In the genomic region with DNA sequence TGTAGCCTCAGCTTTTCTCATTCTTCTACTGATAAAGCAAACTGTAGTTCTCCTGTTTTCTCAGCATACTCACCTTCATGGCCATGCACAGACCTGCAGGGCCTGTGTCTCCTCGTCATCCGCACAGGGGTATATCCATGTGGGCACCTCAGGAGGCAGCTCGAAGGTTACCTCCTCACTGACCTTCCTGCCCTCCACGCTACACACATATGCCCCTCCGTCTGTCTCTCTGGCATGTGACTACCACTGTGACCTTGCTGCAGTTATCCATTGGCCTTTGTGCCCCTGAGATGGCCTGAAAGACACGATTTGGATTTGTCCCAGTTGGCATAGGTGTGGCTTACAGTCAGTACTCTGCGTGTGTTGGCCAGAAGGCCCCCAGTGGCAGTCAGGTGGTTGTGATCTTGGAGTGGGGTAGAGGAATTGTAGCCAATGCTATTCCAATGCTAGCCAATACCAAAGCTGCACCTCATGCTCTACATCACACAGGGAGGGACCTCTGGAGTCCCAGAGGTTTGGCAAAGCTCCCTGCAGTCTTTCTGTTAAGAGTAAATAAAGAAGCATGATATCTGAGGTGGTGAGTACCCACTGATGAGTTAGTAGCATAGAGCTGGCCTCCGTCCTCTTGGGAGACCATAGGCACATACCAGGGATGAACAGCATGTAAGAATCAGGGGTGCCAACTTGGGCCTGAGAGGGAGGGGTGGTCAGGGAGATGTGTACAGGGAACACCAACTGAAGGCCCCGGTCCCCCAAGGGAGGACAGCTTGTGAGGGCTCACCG, we compare ENCODE assay signal across 17 cellular contexts.
DNase-seq lines count a peak whose midpoint lies in the region; ATAC-seq, FAIRE-seq and TF ChIP-seq lines count a peak whose summit lies in the region.
"Had no signal": no experiment of that assay in that cellular context is flagged by ENCODE, and none has a peak within 500 bp of the region (broad histone marks: within the 10 kb centered on the region; RNA-seq: fewer than 3 reads in every experiment).

No MANE protein-coding gene starts in this region.

- intact Hi-C loops in right lobe of liver (cut with DNase I) (no loop called here), HepG2 (cut with micrococcal nuclease; ENCODE audit: unreplicated experiment) (no loop called here), right cardiac atrium (cut with DNase I) (no loop called here)

- in situ Hi-C loops in HepG2 (cut with HindIII; ENCODE audit: extremely low pct_ligation_motif_present, low pct_unique_long_range_greater_than_20kb) = no loop called here

- peaks cover 11% of the 10 kb centered on the region for H3K4me1 Mint-ChIP-seq in activated CD8-positive, alpha-beta memory T cell treated with anti-CD3 and anti-CD28 coated beads, Interleukin-2, amount 10 ng/mL, durations not matched to agents 7 days and 5 days

- H3K27ac ChIP-seq in right lobe of liver (no peak overlapping the region), HepG2 (ENCODE audit: extremely low read length, insufficient read depth, low read length) (no peak overlapping the region), right cardiac atrium (ENCODE audit: low read length) (peak overlapping the region; percentile 85)
- H3K27ac ChIP-seq: brain microvascular endothelial cell, thoracic aorta had no signal

- H3K4me1 ChIP-seq in right lobe of liver (no peaks in the 10 kb centered on the region), HepG2 (ENCODE audit: insufficient read depth, low read length) (peaks cover 12% of the 10 kb centered on the region; the same call in 1 of the 2 replicates), right cardiac atrium (ENCODE audit: control insufficient read depth, insufficient read depth, low read length) (peaks cover 17% of the 10 kb centered on the region)

- TF ChIP-seq EP300 in HepG2 (IDR thresholded peaks at IDR 0.05; ENCODE audit: low read depth in 2 of 2, low read length in 2 of 2) = no peak
- no peak for TF ChIP-seq EP300 in HepG2 (CRISPR knock-in tag; IDR thresholded peaks at IDR 0.05; ENCODE audit: borderline replicate concordance)

- no peak overlapping the region for H2AFZ ChIP-seq in HepG2 (ENCODE audit: low read length)
- H2AFZ ChIP-seq: GM23338 had no signal

- TF ChIP-seq CTCF in right lobe of liver (IDR thresholded peaks at IDR 0.05) (no peak), HepG2 (CRISPR knock-in tag; IDR thresholded peaks at IDR 0.05) (no peak)

- POLR2A ChIA-PET in HepG2 (lab: Yijun Ruan, JAX) = no interaction called here

- H3K36me3 Mint-ChIP-seq in activated CD8-positive, alpha-beta memory T cell treated with anti-CD3 and anti-CD28 coated beads, Interleukin-2, amount 10 ng/mL, durations not matched to agents 7 days and 5 days = peaks cover 7% of the 10 kb centered on the region
- H3K36me3 Mint-ChIP-seq: natural killer cell had no signal

- CTCF ChIA-PET in HepG2 (lab: Yijun Ruan, JAX; ENCODE audit: low intra/inter-chr PET ratio, low total read pairs) = no interaction called here
- CTCF ChIA-PET in activated CD8-positive, alpha-beta memory T cell treated with anti-CD3 and anti-CD28 coated beads, Interleukin-2, amount 10 ng/mL, durations not matched to agents 7 days and 5 days (lab: Charles Lee) = no interaction called here

- DNase-seq in right lobe of liver = peak in 1 of 3 donors; percentile 41
- no peak for DNase-seq in HepG2 (ENCODE audit: low spot score)
- DNase-seq in activated CD8-positive, alpha-beta memory T cell treated with anti-CD3 and anti-CD28 coated beads, Interleukin-2, amount 10 ng/mL, durations not matched to agents 7 days and 5 days = peak; percentile 26
- DNase-seq in right cardiac atrium = peak in 2 of 3 donors; percentile 67 to 72
- no peak for DNase-seq in NCI-H1417 (lab: John Stamatoyannopoulos, UW)
- DNase-seq: activated CD4-positive, alpha-beta T cell treated with anti-CD3 and anti-CD28 coated beads for 4 hours; activated gamma-delta T cell treated with Interleukin-2 at 50 U/mL for 16 hours; brain microvascular endothelial cell; effector CD4-positive, alpha-beta T cell; MM.1S; natural killer cell; NCI-H82 had no signal

- no peaks in the 10 kb centered on the region for H3K27me3 ChIP-seq in right lobe of liver
- H3K27me3 ChIP-seq in HepG2 (ENCODE audit: control insufficient read depth in 1 of 2, insufficient read depth in 2 of 2, low read length in 2 of 2) = no peaks in the 10 kb centered on the region
- no peaks in the 10 kb centered on the region for H3K27me3 ChIP-seq in right cardiac atrium (ENCODE audit: control insufficient read depth, insufficient read depth)
- H3K27me3 ChIP-seq: brain microvascular endothelial cell had no signal

- H3K27me3 Mint-ChIP-seq in activated CD8-positive, alpha-beta memory T cell treated with anti-CD3 and anti-CD28 coated beads, Interleukin-2, amount 10 ng/mL, durations not matched to agents 7 days and 5 days = no peaks in the 10 kb centered on the region

- no peaks in the 10 kb centered on the region for H3K79me2 ChIP-seq in HepG2 (ENCODE audit: insufficient read depth, low read length)

- TF ChIP-seq RAD21 in HepG2 (CRISPR knock-in tag; IDR thresholded peaks at IDR 0.05) = no peak

- H3K9me3 ChIP-seq in right lobe of liver (no peaks in the 10 kb centered on the region), HepG2 (ENCODE audit: low read length) (no peaks in the 10 kb centered on the region), right cardiac atrium (ENCODE audit: control insufficient read depth, low read length) (no peaks in the 10 kb centered on the region)
- H3K9me3 ChIP-seq: thoracic aorta had no signal

- no peaks in the 10 kb centered on the region for H3K9me3 Mint-ChIP-seq in activated CD8-positive, alpha-beta memory T cell treated with anti-CD3 and anti-CD28 coated beads, Interleukin-2, amount 10 ng/mL, durations not matched to agents 7 days and 5 days (ENCODE audit: low read depth)
- H3K9me3 Mint-ChIP-seq: GM23338, natural killer cell had no signal

- FAIRE-seq in HepG2 (lab: Jason Lieb, UNC) = no peak

- H3K4me2 ChIP-seq in HepG2 (ENCODE audit: low read depth, low read length) = no peak overlapping the region
- H3K4me2 ChIP-seq: GM23338 had no signal

- no peaks in the 10 kb centered on the region for H4K20me1 ChIP-seq in HepG2 (ENCODE audit: insufficient read depth, low read length)

- no peak for TF ChIP-seq POLR2A in right lobe of liver (IDR thresholded peaks at IDR 0.05)
- TF ChIP-seq POLR2A in HepG2 (IDR thresholded peaks at IDR 0.05; ENCODE audit: insufficient read depth in 1 of 2, low read depth in 2 of 2, low read length in 2 of 2) = no peak

- no TSS peak for BruUV-seq in HepG2 (replicated peaks; lab: Mats Ljungman, UMichigan)

- no peaks in the 10 kb centered on the region for H3K36me3 ChIP-seq in right lobe of liver
- peaks cover 1 to 3% of the 10 kb centered on the region in 2 experiments; a peak in 3 of 5 replicates for H3K36me3 ChIP-seq in HepG2 (replicated peaks in 1 of 2; ENCODE audit: control insufficient read depth in 1 of 2, insufficient read depth in 2 of 2, low read length in 2 of 2)
- H3K36me3 ChIP-seq: brain microvascular endothelial cell, thoracic aorta had no signal

- H3K4me3 Mint-ChIP-seq in activated CD8-positive, alpha-beta memory T cell treated with anti-CD3 and anti-CD28 coated beads, Interleukin-2, amount 10 ng/mL, durations not matched to agents 7 days and 5 days = no peak overlapping the region
- H3K4me3 Mint-ChIP-seq: GM23338, natural killer cell had no signal

- ATAC-seq in right lobe of liver (peak in 3 of 4 donors; percentile 13 to 42 (median 35)), HepG2 (no peak), right cardiac atrium (peak; percentile 72 to 89), GM19351 (IDR thresholded peaks at IDR 0.05; ENCODE audit: unreplicated experiment) (no peak), GM21381 (IDR thresholded peaks at IDR 0.05; ENCODE audit: unreplicated experiment) (no peak), HG03095 (IDR thresholded peaks at IDR 0.05; ENCODE audit: unreplicated experiment) (no peak)
- ATAC-seq in activated CD8-positive, alpha-beta memory T cell treated with anti-CD3 and anti-CD28 coated beads, Interleukin-2, amount 10 ng/mL, durations not matched to agents 7 days and 5 days = no peak
- ATAC-seq: GM23338, natural killer cell had no signal

- WGBS in right lobe of liver (ENCODE audit: insufficient coverage, low coverage, low lambda C conversion rate, missing lambda C conversion rate) = 74% methylated on average over 6 of the region's 10 CpGs
- 98% methylated on average over 10 of the region's 10 CpGs for WGBS in HepG2 (ENCODE audit: low lambda C conversion rate)
- 76% methylated on average over 10 of the region's 10 CpGs for WGBS in right cardiac atrium

- no peak overlapping the region for H3K9ac ChIP-seq in HepG2 (ENCODE audit: insufficient read depth, low read depth, low read length)

- no peak overlapping the region for H3K27ac Mint-ChIP-seq in activated CD8-positive, alpha-beta memory T cell treated with anti-CD3 and anti-CD28 coated beads, Interleukin-2, amount 10 ng/mL, durations not matched to agents 7 days and 5 days
- H3K27ac Mint-ChIP-seq: GM23338, natural killer cell had no signal

- H3K4me3 ChIP-seq in right lobe of liver = no peak overlapping the region
- H3K4me3 ChIP-seq in HepG2 (replicated peaks in 1 of 3; ENCODE audit: insufficient read depth in 1 of 3, low read depth in 2 of 3, low read length in 3 of 3) = no peak overlapping the region
- H3K4me3 ChIP-seq in right cardiac atrium (ENCODE audit: low read length) = no peak overlapping the region
- H3K4me3 ChIP-seq: GM23338, thoracic aorta had no signal

TF ChIP-seq in HepG2, 621 proteins besides CTCF, POLR2A, EP300 and RAD21 (continues in another document):
- no peak for TF ChIP-seq ZNF670 (CRISPR knock-in tag; IDR thresholded peaks at IDR 0.05; ENCODE audit: borderline replicate concordance)

Comparison
In these comparisons a context has a peak if more than half of its experiments do, and no peak if none do; other contexts are left out.
1. ATAC-seq: peak in right lobe of liver (3 of 4) and right cardiac atrium (2 of 2); none in HepG2 (single experiment), activated CD8-positive, alpha-beta memory T cell treated with anti-CD3 and anti-CD28 coated beads, Interleukin-2, amount 10 ng/mL, durations not matched to agents 7 days and 5 days (single experiment), GM19351 (single experiment), GM21381 (single experiment) and HG03095 (single experiment).
2. DNase-seq: peak in activated CD8-positive, alpha-beta memory T cell treated with anti-CD3 and anti-CD28 coated beads, Interleukin-2, amount 10 ng/mL, durations not matched to agents 7 days and 5 days (single experiment) and right cardiac atrium (2 of 3); none in HepG2 (single experiment) and NCI-H1417 (0 of 3).